Comparison of ENCODE assay signal across 2 cellular contexts in the genomic region with DNA sequence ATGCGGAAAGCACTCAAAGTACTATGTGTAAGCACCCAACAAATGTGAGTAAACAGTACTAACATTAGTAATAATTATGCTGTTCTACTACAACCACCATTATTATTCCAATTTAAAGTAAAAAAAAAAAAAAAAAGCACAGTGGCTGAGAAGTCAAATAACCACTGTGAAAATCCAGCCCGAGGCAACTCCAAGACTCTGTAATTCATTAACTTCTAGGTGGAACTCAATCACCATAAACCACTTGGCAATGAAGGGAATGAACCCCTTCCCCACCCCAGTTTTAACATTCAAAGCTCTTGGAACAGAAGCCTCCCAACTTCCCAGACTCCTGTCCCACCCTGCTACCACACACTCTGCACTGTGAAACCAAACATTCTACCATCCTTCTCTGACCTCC.
TF ChIP-seq lines count a peak whose summit lies in the region.

No MANE protein-coding gene starts in this region.

TF ChIP-seq in GM23338, 12 proteins besides CTCF, POLR2A, EP300 and RAD21 (continues in another document):
- no peak for TF ChIP-seq NANOG (IDR thresholded peaks at IDR 0.05; ENCODE audit: borderline replicate concordance)
- no peak for TF ChIP-seq ZNF114 (CRISPR knock-in tag; IDR thresholded peaks at IDR 0.05)
- no peak for TF ChIP-seq JUNB (IDR thresholded peaks at IDR 0.05; ENCODE audit: unreplicated experiment)
- TF ChIP-seq, protein P1, sequence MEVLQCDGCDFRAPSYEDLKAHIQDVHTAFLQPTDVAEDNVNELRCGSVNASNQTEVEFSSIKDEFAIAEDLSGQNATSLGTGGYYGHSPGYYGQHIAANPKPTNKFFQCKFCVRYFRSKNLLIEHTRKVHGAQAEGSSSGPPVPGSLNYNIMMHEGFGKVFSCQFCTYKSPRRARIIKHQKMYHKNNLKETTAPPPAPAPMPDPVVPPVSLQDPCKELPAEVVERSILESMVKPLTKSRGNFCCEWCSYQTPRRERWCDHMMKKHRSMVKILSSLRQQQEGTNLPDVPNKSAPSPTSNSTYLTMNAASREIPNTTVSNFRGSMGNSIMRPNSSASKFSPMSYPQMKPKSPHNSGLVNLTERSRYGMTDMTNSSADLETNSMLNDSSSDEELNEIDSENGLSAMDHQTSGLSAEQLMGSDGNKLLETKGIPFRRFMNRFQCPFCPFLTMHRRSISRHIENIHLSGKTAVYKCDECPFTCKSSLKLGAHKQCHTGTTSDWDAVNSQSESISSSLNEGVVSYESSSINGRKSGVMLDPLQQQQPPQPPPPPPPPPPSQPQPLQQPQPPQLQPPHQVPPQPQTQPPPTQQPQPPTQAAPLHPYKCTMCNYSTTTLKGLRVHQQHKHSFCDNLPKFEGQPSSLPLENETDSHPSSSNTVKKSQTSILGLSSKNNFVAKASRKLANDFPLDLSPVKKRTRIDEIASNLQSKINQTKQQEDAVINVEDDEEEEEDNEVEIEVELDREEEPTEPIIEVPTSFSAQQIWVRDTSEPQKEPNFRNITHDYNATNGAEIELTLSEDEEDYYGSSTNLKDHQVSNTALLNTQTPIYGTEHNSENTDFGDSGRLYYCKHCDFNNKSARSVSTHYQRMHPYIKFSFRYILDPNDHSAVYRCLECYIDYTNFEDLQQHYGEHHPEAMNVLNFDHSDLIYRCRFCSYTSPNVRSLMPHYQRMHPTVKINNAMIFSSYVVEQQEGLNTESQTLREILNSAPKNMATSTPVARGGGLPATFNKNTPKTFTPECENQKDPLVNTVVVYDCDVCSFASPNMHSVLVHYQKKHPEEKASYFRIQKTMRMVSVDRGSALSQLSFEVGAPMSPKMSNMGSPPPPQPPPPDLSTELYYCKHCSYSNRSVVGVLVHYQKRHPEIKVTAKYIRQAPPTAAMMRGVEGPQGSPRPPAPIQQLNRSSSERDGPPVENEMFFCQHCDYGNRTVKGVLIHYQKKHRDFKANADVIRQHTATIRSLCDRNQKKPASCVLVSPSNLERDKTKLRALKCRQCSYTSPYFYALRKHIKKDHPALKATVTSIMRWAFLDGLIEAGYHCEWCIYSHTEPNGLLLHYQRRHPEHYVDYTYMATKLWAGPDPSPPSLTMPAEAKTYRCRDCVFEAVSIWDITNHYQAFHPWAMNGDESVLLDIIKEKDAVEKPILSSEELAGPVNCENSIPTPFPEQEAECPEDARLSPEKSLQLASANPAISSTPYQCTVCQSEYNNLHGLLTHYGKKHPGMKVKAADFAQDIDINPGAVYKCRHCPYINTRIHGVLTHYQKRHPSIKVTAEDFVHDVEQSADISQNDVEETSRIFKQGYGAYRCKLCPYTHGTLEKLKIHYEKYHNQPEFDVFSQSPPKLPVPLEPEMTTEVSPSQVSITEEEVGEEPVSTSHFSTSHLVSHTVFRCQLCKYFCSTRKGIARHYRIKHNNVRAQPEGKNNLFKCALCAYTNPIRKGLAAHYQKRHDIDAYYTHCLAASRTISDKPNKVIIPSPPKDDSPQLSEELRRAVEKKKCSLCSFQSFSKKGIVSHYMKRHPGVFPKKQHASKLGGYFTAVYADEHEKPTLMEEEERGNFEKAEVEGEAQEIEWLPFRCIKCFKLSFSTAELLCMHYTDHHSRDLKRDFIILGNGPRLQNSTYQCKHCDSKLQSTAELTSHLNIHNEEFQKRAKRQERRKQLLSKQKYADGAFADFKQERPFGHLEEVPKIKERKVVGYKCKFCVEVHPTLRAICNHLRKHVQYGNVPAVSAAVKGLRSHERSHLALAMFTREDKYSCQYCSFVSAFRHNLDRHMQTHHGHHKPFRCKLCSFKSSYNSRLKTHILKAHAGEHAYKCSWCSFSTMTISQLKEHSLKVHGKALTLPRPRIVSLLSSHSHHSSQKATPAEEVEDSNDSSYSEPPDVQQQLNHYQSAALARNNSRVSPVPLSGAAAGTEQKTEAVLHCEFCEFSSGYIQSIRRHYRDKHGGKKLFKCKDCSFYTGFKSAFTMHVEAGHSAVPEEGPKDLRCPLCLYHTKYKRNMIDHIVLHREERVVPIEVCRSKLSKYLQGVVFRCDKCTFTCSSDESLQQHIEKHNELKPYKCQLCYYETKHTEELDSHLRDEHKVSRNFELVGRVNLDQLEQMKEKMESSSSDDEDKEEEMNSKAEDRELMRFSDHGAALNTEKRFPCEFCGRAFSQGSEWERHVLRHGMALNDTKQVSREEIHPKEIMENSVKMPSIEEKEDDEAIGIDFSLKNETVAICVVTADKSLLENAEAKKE (CRISPR knock-in tag; IDR thresholded peaks at IDR 0.05): no peak
- TF ChIP-seq EZH2phosphoT487 (IDR thresholded peaks at IDR 0.05; ENCODE audit: unreplicated experiment): no peak
- TF ChIP-seq ZNF331 (CRISPR knock-in tag; IDR thresholded peaks at IDR 0.05; ENCODE audit: low read depth): no peak
- no peak for TF ChIP-seq CREB1 (CRISPR knock-in tag; IDR thresholded peaks at IDR 0.05; ENCODE audit: low read depth)
- TF ChIP-seq STAT1 (IDR thresholded peaks at IDR 0.05; ENCODE audit: unreplicated experiment): no peak
- TF ChIP-seq, protein P2, sequence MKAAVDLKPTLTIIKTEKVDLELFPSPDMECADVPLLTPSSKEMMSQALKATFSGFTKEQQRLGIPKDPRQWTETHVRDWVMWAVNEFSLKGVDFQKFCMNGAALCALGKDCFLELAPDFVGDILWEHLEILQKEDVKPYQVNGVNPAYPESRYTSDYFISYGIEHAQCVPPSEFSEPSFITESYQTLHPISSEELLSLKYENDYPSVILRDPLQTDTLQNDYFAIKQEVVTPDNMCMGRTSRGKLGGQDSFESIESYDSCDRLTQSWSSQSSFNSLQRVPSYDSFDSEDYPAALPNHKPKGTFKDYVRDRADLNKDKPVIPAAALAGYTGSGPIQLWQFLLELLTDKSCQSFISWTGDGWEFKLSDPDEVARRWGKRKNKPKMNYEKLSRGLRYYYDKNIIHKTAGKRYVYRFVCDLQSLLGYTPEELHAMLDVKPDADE (IDR thresholded peaks at IDR 0.05): no peak
- TF ChIP-seq, protein P3, sequence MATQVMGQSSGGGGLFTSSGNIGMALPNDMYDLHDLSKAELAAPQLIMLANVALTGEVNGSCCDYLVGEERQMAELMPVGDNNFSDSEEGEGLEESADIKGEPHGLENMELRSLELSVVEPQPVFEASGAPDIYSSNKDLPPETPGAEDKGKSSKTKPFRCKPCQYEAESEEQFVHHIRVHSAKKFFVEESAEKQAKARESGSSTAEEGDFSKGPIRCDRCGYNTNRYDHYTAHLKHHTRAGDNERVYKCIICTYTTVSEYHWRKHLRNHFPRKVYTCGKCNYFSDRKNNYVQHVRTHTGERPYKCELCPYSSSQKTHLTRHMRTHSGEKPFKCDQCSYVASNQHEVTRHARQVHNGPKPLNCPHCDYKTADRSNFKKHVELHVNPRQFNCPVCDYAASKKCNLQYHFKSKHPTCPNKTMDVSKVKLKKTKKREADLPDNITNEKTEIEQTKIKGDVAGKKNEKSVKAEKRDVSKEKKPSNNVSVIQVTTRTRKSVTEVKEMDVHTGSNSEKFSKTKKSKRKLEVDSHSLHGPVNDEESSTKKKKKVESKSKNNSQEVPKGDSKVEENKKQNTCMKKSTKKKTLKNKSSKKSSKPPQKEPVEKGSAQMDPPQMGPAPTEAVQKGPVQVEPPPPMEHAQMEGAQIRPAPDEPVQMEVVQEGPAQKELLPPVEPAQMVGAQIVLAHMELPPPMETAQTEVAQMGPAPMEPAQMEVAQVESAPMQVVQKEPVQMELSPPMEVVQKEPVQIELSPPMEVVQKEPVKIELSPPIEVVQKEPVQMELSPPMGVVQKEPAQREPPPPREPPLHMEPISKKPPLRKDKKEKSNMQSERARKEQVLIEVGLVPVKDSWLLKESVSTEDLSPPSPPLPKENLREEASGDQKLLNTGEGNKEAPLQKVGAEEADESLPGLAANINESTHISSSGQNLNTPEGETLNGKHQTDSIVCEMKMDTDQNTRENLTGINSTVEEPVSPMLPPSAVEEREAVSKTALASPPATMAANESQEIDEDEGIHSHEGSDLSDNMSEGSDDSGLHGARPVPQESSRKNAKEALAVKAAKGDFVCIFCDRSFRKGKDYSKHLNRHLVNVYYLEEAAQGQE (IDR thresholded peaks at IDR 0.05; ENCODE audit: unreplicated experiment): no peak

TF ChIP-seq in H1, 55 proteins besides CTCF, POLR2A, EP300 and RAD21 (continues in another document):
- TF ChIP-seq, protein P4, sequence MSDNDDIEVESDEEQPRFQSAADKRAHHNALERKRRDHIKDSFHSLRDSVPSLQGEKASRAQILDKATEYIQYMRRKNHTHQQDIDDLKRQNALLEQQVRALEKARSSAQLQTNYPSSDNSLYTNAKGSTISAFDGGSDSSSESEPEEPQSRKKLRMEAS (IDR thresholded peaks at IDR 0.05): no peak
- TF ChIP-seq SRF (IDR thresholded peaks at IDR 0.05; ENCODE audit: low read depth, low read length) (no peak), TAF1 (IDR thresholded peaks at IDR 0.05; ENCODE audit: low read depth, low read length) (no peak), BACH1 (IDR thresholded peaks at IDR 0.05; ENCODE audit: low read length) (no peak), TCF12 (IDR thresholded peaks at IDR 0.05; ENCODE audit: low read depth, low read length) (no peak), RNF2 (IDR thresholded peaks at IDR 0.05; ENCODE audit: borderline replicate concordance, low read depth, low read length, missing control alignments, poor library complexity, severe bottlenecking) (no peak), TBP (IDR thresholded peaks at IDR 0.05; ENCODE audit: low read depth, low read length) (no peak), JUN (IDR thresholded peaks at IDR 0.05; ENCODE audit: low read depth, low read length) (no peak), CBX8 (IDR thresholded peaks at IDR 0.05; ENCODE audit: borderline replicate concordance, low read depth, low read length) (no peak), KDM4A (IDR thresholded peaks at IDR 0.05; ENCODE audit: low read depth, low read length, severe bottlenecking) (no peak), SIRT6 (IDR thresholded peaks at IDR 0.05; ENCODE audit: low read length) (no peak)
- TF ChIP-seq, protein P5, sequence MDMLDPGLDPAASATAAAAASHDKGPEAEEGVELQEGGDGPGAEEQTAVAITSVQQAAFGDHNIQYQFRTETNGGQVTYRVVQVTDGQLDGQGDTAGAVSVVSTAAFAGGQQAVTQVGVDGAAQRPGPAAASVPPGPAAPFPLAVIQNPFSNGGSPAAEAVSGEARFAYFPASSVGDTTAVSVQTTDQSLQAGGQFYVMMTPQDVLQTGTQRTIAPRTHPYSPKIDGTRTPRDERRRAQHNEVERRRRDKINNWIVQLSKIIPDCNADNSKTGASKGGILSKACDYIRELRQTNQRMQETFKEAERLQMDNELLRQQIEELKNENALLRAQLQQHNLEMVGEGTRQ (IDR thresholded peaks at IDR 0.05; ENCODE audit: low read length): no peak
- TF ChIP-seq, protein P6, sequence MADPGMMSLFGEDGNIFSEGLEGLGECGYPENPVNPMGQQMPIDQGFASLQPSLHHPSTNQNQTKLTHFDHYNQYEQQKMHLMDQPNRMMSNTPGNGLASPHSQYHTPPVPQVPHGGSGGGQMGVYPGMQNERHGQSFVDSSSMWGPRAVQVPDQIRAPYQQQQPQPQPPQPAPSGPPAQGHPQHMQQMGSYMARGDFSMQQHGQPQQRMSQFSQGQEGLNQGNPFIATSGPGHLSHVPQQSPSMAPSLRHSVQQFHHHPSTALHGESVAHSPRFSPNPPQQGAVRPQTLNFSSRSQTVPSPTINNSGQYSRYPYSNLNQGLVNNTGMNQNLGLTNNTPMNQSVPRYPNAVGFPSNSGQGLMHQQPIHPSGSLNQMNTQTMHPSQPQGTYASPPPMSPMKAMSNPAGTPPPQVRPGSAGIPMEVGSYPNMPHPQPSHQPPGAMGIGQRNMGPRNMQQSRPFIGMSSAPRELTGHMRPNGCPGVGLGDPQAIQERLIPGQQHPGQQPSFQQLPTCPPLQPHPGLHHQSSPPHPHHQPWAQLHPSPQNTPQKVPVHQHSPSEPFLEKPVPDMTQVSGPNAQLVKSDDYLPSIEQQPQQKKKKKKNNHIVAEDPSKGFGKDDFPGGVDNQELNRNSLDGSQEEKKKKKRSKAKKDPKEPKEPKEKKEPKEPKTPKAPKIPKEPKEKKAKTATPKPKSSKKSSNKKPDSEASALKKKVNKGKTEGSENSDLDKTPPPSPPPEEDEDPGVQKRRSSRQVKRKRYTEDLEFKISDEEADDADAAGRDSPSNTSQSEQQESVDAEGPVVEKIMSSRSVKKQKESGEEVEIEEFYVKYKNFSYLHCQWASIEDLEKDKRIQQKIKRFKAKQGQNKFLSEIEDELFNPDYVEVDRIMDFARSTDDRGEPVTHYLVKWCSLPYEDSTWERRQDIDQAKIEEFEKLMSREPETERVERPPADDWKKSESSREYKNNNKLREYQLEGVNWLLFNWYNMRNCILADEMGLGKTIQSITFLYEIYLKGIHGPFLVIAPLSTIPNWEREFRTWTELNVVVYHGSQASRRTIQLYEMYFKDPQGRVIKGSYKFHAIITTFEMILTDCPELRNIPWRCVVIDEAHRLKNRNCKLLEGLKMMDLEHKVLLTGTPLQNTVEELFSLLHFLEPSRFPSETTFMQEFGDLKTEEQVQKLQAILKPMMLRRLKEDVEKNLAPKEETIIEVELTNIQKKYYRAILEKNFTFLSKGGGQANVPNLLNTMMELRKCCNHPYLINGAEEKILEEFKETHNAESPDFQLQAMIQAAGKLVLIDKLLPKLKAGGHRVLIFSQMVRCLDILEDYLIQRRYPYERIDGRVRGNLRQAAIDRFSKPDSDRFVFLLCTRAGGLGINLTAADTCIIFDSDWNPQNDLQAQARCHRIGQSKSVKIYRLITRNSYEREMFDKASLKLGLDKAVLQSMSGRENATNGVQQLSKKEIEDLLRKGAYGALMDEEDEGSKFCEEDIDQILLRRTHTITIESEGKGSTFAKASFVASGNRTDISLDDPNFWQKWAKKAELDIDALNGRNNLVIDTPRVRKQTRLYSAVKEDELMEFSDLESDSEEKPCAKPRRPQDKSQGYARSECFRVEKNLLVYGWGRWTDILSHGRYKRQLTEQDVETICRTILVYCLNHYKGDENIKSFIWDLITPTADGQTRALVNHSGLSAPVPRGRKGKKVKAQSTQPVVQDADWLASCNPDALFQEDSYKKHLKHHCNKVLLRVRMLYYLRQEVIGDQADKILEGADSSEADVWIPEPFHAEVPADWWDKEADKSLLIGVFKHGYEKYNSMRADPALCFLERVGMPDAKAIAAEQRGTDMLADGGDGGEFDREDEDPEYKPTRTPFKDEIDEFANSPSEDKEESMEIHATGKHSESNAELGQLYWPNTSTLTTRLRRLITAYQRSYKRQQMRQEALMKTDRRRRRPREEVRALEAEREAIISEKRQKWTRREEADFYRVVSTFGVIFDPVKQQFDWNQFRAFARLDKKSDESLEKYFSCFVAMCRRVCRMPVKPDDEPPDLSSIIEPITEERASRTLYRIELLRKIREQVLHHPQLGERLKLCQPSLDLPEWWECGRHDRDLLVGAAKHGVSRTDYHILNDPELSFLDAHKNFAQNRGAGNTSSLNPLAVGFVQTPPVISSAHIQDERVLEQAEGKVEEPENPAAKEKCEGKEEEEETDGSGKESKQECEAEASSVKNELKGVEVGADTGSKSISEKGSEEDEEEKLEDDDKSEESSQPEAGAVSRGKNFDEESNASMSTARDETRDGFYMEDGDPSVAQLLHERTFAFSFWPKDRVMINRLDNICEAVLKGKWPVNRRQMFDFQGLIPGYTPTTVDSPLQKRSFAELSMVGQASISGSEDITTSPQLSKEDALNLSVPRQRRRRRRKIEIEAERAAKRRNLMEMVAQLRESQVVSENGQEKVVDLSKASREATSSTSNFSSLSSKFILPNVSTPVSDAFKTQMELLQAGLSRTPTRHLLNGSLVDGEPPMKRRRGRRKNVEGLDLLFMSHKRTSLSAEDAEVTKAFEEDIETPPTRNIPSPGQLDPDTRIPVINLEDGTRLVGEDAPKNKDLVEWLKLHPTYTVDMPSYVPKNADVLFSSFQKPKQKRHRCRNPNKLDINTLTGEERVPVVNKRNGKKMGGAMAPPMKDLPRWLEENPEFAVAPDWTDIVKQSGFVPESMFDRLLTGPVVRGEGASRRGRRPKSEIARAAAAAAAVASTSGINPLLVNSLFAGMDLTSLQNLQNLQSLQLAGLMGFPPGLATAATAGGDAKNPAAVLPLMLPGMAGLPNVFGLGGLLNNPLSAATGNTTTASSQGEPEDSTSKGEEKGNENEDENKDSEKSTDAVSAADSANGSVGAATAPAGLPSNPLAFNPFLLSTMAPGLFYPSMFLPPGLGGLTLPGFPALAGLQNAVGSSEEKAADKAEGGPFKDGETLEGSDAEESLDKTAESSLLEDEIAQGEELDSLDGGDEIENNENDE (IDR thresholded peaks at IDR 0.05; ENCODE audit: insufficient replicate concordance, low read length): no peak
- TF ChIP-seq, protein P7, sequence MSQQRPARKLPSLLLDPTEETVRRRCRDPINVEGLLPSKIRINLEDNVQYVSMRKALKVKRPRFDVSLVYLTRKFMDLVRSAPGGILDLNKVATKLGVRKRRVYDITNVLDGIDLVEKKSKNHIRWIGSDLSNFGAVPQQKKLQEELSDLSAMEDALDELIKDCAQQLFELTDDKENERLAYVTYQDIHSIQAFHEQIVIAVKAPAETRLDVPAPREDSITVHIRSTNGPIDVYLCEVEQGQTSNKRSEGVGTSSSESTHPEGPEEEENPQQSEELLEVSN (IDR thresholded peaks at IDR 0.05): no peak
